ENCODE assay signal across 19 cellular contexts in the genomic region with DNA sequence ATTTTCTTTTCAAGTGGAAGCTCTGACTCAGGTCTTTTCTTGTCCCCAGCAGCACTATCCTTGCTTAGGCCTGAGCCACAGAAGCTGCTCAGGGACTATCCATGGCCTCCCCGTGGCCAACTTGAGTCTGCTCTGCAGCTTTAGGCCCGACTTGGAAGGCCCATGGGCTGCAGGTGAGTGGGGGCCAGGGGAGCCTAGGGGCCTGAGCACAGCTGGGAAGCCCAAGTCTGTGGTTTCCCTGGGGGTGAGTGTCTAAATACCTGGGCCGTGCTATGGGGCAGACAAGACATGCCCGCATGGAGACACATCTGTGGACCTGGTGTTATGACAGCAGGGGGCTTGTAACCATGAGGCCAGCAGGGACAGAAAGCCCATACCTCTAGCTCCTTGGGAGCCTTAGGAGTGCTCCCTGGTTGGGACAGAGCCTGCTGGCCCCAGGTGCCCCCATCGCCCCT. TPM values are rescaled to one million over a fixed set of nuclear protein-coding genes. Genes with fewer than 3 reads are reported as not detected.
DNase-seq lines count a peak whose midpoint lies in the region; ATAC-seq and TF ChIP-seq lines count a peak whose summit lies in the region.
"Had no signal": no experiment of that assay in that cellular context is flagged by ENCODE, and none has a peak within 500 bp of the region (broad histone marks: within the 10 kb centered on the region; RNA-seq: fewer than 3 reads in every experiment).

A gene (plus strand): TSS at position 51 of the 455 bp plus-strand sequence. CDS start 5,839 bp downstream, outside the sequence.

- H3K9me2 ChIP-seq in hepatocyte (replicated peaks; ENCODE audit: insufficient read depth): no peaks in the 10 kb centered on the region

- ATAC-seq in Right ventricle myocardium superior (ENCODE audit: poor library complexity) (no peak), aorta (ENCODE audit: low FRiP score) (no peak)
- no peak for ATAC-seq in stimulated activated naive CD8-positive, alpha-beta T cell treated with anti-CD3 and anti-CD28 coated beads, Interleukin-15, Interleukin-2, amounts not matched to agents 100 U/mL and 50 U/mL, for 24 hours
- ATAC-seq: foreskin keratinocyte, PC-3 had no signal

- peaks cover 9% of the 10 kb centered on the region for H3K79me2 ChIP-seq in hepatocyte

- H3K27me3 ChIP-seq in hepatocyte (peaks cover 18% of the 10 kb centered on the region), aorta (ENCODE audit: control insufficient read depth in 1 of 2, insufficient read depth in 2 of 2, low read length in 1 of 2) (no peaks in the 10 kb centered on the region)

- H3K4me3 ChIP-seq in hepatocyte: no peak within 1 kb of the TSS
- no peak within 1 kb of the TSS for H3K4me3 ChIP-seq in aorta (ENCODE audit: low read length in 2 of 2)
- H3K4me3 ChIP-seq: colonic mucosa, HAP-1, thoracic aorta had no signal

- no peak within 1 kb of the TSS for H3K4me3 Mint-ChIP-seq in nephron progenitor cell
- H3K4me3 Mint-ChIP-seq: CD4-positive, CD25-positive, alpha-beta regulatory T cell had no signal

- H3K9me3 ChIP-seq in hepatocyte (ENCODE audit: low read depth) (no peaks in the 10 kb centered on the region), aorta (ENCODE audit: control insufficient read depth, low read length) (no peaks in the 10 kb centered on the region)
- H3K9me3 ChIP-seq: colonic mucosa, HAP-1, thoracic aorta had no signal

- intact Hi-C loops in Right ventricle myocardium superior (cut with DNase I): no loop called here
- intact Hi-C loops in cardiac septum (cut with DNase I): no loop called here
- intact Hi-C loops in aorta (cut with DNase I): no loop called here

- no peak for DNase-seq in Right ventricle myocardium superior
- DNase-seq in cardiac septum (ENCODE audit: low spot score): no peak
- DNase-seq in hepatocyte (ENCODE audit: low spot score): peak; percentile 31
- no peak for DNase-seq in nephron progenitor cell
- no peak for DNase-seq in ureter (ENCODE audit: low spot score)
- no peak for DNase-seq in stimulated activated naive CD8-positive, alpha-beta T cell treated with anti-CD3 and anti-CD28 coated beads, Interleukin-15, Interleukin-2, amounts not matched to agents 100 U/mL and 50 U/mL, for 24 hours
- DNase-seq in COLO668 (lab: John Stamatoyannopoulos, UW; ENCODE audit: unreplicated experiment): no peak
- DNase-seq in aorta: no peak
- DNase-seq: activated CD4-positive, alpha-beta T cell treated with anti-CD3 and anti-CD28 coated beads for 1 hour; CD4-positive, CD25-positive, alpha-beta regulatory T cell; colonic mucosa; DMS79 treated with DMSO at 0.1 percent for 48 hours; foreskin keratinocyte; NCI-H2171; NCI-H748 treated with DMSO at 0.1 percent for 48 hours; PC-3; stimulated activated CD4-positive, alpha-beta T cell treated with anti-CD3 and anti-CD28 coated beads, Interleukin-4, amount 100 ng/mL, for 24 hours had no signal

- 79% methylated on average over 5 of the region's 5 CpGs for WGBS in hepatocyte (ENCODE audit: low lambda C conversion rate, missing lambda C conversion rate)
- 92 to 94% methylated on average over 5 of the region's 5 CpGs for WGBS in aorta, 2 donors

- H3K27ac ChIP-seq in hepatocyte: peak within 1 kb of the TSS; percentile 60
- no peak within 1 kb of the TSS for H3K27ac ChIP-seq in aorta (ENCODE audit: low read depth in 1 of 2, low read length in 2 of 2)
- H3K27ac ChIP-seq: colonic mucosa, foreskin keratinocyte, thoracic aorta had no signal

- no peak within 1 kb of the TSS for H2AFZ ChIP-seq in hepatocyte

- peak within 1 kb of the TSS; percentile 26 for H3K4me2 ChIP-seq in hepatocyte

- no peaks in the 10 kb centered on the region for H4K20me1 ChIP-seq in hepatocyte (ENCODE audit: insufficient read depth, poor library complexity, severe bottlenecking)

- H3K27ac Mint-ChIP-seq in nephron progenitor cell: peak within 1 kb of the TSS; percentile 54
- H3K27ac Mint-ChIP-seq: CD4-positive, CD25-positive, alpha-beta regulatory T cell had no signal

- no peaks in the 10 kb centered on the region for H3K9me3 Mint-ChIP-seq in nephron progenitor cell

- H3K36me3 Mint-ChIP-seq in nephron progenitor cell (ENCODE audit: low read depth): no peaks in the 10 kb centered on the region
- H3K36me3 Mint-ChIP-seq: CD4-positive, CD25-positive, alpha-beta regulatory T cell had no signal

- H3K36me3 ChIP-seq in hepatocyte (replicated peaks; ENCODE audit: insufficient read depth, low read depth) (no peaks in the 10 kb centered on the region), aorta (ENCODE audit: control insufficient read depth in 1 of 2, insufficient read depth in 2 of 2, low read length in 1 of 2) (no peaks in the 10 kb centered on the region)
- H3K36me3 ChIP-seq: colonic mucosa, HAP-1, thoracic aorta had no signal

- peaks cover 64% of the 10 kb centered on the region for H3K4me1 Mint-ChIP-seq in nephron progenitor cell

- no peak for TF ChIP-seq CTCF in hepatocyte (IDR thresholded peaks at IDR 0.05; ENCODE audit: poor library complexity)
- TF ChIP-seq CTCF in nephron progenitor cell (IDR thresholded peaks at IDR 0.05): no peak

- H3K27me3 Mint-ChIP-seq in nephron progenitor cell (ENCODE audit: low read depth, poor library complexity): peaks cover 23% of the 10 kb centered on the region

- peaks cover 66% of the 10 kb centered on the region for H3K4me1 ChIP-seq in hepatocyte (ENCODE audit: insufficient read depth)
- H3K4me1 ChIP-seq in aorta (ENCODE audit: control insufficient read depth in 1 of 2, insufficient read depth in 2 of 2, low read length in 2 of 2): peaks cover 0 to 3% of the 10 kb centered on the region in 2 donors
- H3K4me1 ChIP-seq: foreskin keratinocyte had no signal

RNA-seq across cellular contexts. Expression of the gene that starts here (rescaled TPM):
- total RNA-seq in Right ventricle myocardium superior (11.8 TPM), cardiac septum (5.4 TPM), hepatocyte (13.9 and 14.5 TPM in 2 replicates), ureter (12.9 TPM), aorta (1 to 10 TPM; 6.6 to 6.7 TPM)
- polyA plus RNA-seq in hepatocyte (29.4 and 31.0 TPM in 2 replicates), aorta (10 to 100 TPM in 1 of 2 donors, 1 to 10 TPM in 1; 8.4 to 38.6 TPM)
- total RNA-seq: CD4-positive, CD25-positive, alpha-beta regulatory T cell; foreskin keratinocyte; PC-3 had no signal
- polyA plus RNA-seq: CD4-positive, CD25-positive, alpha-beta regulatory T cell; foreskin keratinocyte had no signal
